ENCODE assay signal across 1 cellular context in genomic region chr6:12301009-12301408, GRCh38.
TF ChIP-seq lines count a peak whose summit lies in the region.

No MANE protein-coding gene starts in this region.

TF ChIP-seq in HEK293T, 16 proteins besides CTCF, POLR2A, EP300 and RAD21 (continued from another document):
- TF ChIP-seq, protein P1, sequence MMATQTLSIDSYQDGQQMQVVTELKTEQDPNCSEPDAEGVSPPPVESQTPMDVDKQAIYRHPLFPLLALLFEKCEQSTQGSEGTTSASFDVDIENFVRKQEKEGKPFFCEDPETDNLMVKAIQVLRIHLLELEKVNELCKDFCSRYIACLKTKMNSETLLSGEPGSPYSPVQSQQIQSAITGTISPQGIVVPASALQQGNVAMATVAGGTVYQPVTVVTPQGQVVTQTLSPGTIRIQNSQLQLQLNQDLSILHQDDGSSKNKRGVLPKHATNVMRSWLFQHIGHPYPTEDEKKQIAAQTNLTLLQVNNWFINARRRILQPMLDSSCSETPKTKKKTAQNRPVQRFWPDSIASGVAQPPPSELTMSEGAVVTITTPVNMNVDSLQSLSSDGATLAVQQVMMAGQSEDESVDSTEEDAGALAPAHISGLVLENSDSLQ (IDR thresholded peaks at IDR 0.05), result no peak
- no peak for TF ChIP-seq ZNF384 (IDR thresholded peaks at IDR 0.05)
- no peak for TF ChIP-seq LEF1 (IDR thresholded peaks at IDR 0.05; ENCODE audit: borderline replicate concordance)
- TF ChIP-seq ARNT (IDR thresholded peaks at IDR 0.05), result no peak
- no peak for TF ChIP-seq FOXM1 (IDR thresholded peaks at IDR 0.05; ENCODE audit: borderline replicate concordance)
- no peak for TF ChIP-seq ELF4 (IDR thresholded peaks at IDR 0.05)
- TF ChIP-seq TARDBP (IDR thresholded peaks at IDR 0.05), result no peak
- TF ChIP-seq NFRKB (IDR thresholded peaks at IDR 0.05), result no peak
- no peak for TF ChIP-seq FOXA1 (IDR thresholded peaks at IDR 0.05)
- no peak for TF ChIP-seq SUZ12 (IDR thresholded peaks at IDR 0.05)
- no peak for TF ChIP-seq BHLHE40 (IDR thresholded peaks at IDR 0.05; ENCODE audit: borderline replicate concordance)
- TF ChIP-seq FOXK2 (IDR thresholded peaks at IDR 0.05), result no peak
- no peak for TF ChIP-seq L3MBTL2 (conservative IDR thresholded peaks at IDR 0.05)
